ENCODE assay signal across 36 cellular contexts in genomic region chr2:129237966-129238725, GRCh38.
A peak's percentile ranks its signal among the peaks of the same experiment; 100 is the strongest.
DNase-seq lines count a peak whose midpoint lies in the region; ATAC-seq, FAIRE-seq and TF ChIP-seq lines count a peak whose summit lies in the region.
"Had no signal": no experiment of that assay in that cellular context is flagged by ENCODE, and none has a peak within 500 bp of the region (broad histone marks: within the 10 kb centered on the region; RNA-seq: fewer than 3 reads in every experiment).

No MANE protein-coding gene starts in this region.

- no peaks in the 10 kb centered on the region for H3K9me1 ChIP-seq in keratinocyte (ENCODE audit: control insufficient read depth, extremely low read depth, insufficient read depth, low read length)

- POLR2A ChIA-PET in BJ (lab: Charles Lee) (no interaction called here), RWPE1 (lab: Yijun Ruan, JAX; ENCODE audit: low non-redundant PET) (no interaction called here)

- no peaks in the 10 kb centered on the region for H3K9me3 ChIP-seq in keratinocyte (ENCODE audit: control insufficient read depth, low read depth, low read length)
- H3K9me3 ChIP-seq: A549, HAP-1, SJSA1, thyroid gland, vagina had no signal

- peak; percentile 37 for DNase-seq in BJ (ENCODE audit: low read depth)
- DNase-seq in RWPE1 (ENCODE audit: low spot score): peak; percentile 30
- DNase-seq in keratinocyte (ENCODE audit: low read depth, low spot score): peak; percentile 70
- no peak for DNase-seq in DMS79 (lab: John Stamatoyannopoulos, UW)
- no peak for DNase-seq in C1 segment of cervical spinal cord (lab: John Stamatoyannopoulos, UW)
- no peak for DNase-seq in NCI-H1417 (lab: John Stamatoyannopoulos, UW)
- no peak for DNase-seq in SKM-1 (lab: John Stamatoyannopoulos, UW; ENCODE audit: unreplicated experiment)
- DNase-seq: activated CD4-positive, alpha-beta T cell treated with anti-CD3 and anti-CD28 coated beads, Interleukin-2, amount 10 ng/mL, durations not matched to agents 24 days and 14 days; activated CD8-positive, alpha-beta memory T cell treated with anti-CD3 and anti-CD28 coated beads for 24 hours; activated effector memory CD4-positive, alpha-beta T cell treated with Interleukin-2 at 50 U/mL for 16 hours; amygdala; central memory CD4-positive, alpha-beta T cell; dermis blood vessel endothelial cell; DMS 273 treated with DMSO at 0.1 percent for 48 hours; EL; endodermal cell; glutamatergic neuron; left lung; NCI-H1092; NCI-H1694 treated with DMSO at 0.1 percent for 48 hours; NCI-H446; NCI-H748 treated with DMSO at 0.1 percent for 48 hours; right cardiac atrium; stimulated activated CD4-positive, alpha-beta T cell treated with anti-CD3 and anti-CD28 coated beads, Interleukin-1b, Interleukin-23, amount 100 ng/mL, for 48 hours; stimulated activated CD8-positive, alpha-beta memory T cell treated with anti-CD3 and anti-CD28 coated beads, Interleukin-4, amount 100 ng/mL, for 48 hours; stimulated activated naive CD8-positive, alpha-beta T cell treated with anti-CD3 and anti-CD28 coated beads, Interleukin-15, amount 100 ng/mL, for 72 hours; thyroid gland had no signal

- FAIRE-seq in keratinocyte (lab: Jason Lieb, UNC): peak; percentile 81
- FAIRE-seq: A549, GM12878, RCC 7860 had no signal

- ATAC-seq in esophagus mucosa: peak; percentile 27
- ATAC-seq: A549; activated naive CD4-positive, alpha-beta T cell treated with anti-CD3 and anti-CD28 coated beads, Interleukin-2, amount 50 U/mL, for 72 hours; GM12878; left lung; right cardiac atrium; stimulated activated naive CD8-positive, alpha-beta T cell treated with anti-CD3 and anti-CD28 coated beads, Interleukin-15, amount 100 ng/mL, for 72 hours; WTC11 had no signal

- dilution Hi-C loops in keratinocyte (cut with MboI; ENCODE audit: extremely low pct_ligation_motif_present, low sequenced_read_pairs): no loop called here

- H3K79me2 ChIP-seq in keratinocyte (ENCODE audit: control insufficient read depth, insufficient read depth, low read length): no peaks in the 10 kb centered on the region

- no peak overlapping the region for H3K4me3 ChIP-seq in BJ (ENCODE audit: low read depth, low read length)
- H3K4me3 ChIP-seq in keratinocyte (ENCODE audit: control insufficient read depth in 2 of 3, extremely low read depth in 1 of 3, insufficient read depth in 2 of 3, low read depth in 1 of 3, low read length in 3 of 3): no peak overlapping the region
- H3K4me3 ChIP-seq: A549, GM12878, HAP-1, left lung, SJSA1, thyroid gland, vagina had no signal

- TF ChIP-seq CTCF in BJ (IDR thresholded peaks at IDR 0.05; ENCODE audit: insufficient read depth, low read depth, low read length): no peak
- no peak for TF ChIP-seq CTCF in RWPE1 (conservative IDR thresholded peaks at IDR 0.05; ENCODE audit: low read depth)
- no peak for TF ChIP-seq CTCF in keratinocyte (optimal IDR thresholded peaks at IDR 0.05 in 1 of 3, IDR thresholded peaks at IDR 0.05 in 1 of 3, conservative IDR thresholded peaks at IDR 0.05 in 1 of 3; ENCODE audit: extremely low read depth in 1 of 3, insufficient read depth in 2 of 3, low read length in 3 of 3)

- H4K20me1 ChIP-seq in keratinocyte (ENCODE audit: control insufficient read depth, extremely low read depth, insufficient read depth, low read length): no peaks in the 10 kb centered on the region

- no peak overlapping the region for H3K4me2 ChIP-seq in keratinocyte (ENCODE audit: control insufficient read depth, extremely low read depth, insufficient read depth, low read depth, low read length)
- H3K4me2 ChIP-seq: A549 had no signal

- H3K27me3 ChIP-seq in BJ (ENCODE audit: control insufficient read depth, insufficient read depth, low read length): no peaks in the 10 kb centered on the region
- no peaks in the 10 kb centered on the region for H3K27me3 ChIP-seq in keratinocyte (ENCODE audit: control insufficient read depth, extremely low read depth, insufficient read depth, low read length)
- H3K27me3 ChIP-seq: left lung, SJSA1, thyroid gland, vagina had no signal

- CTCF ChIA-PET in BJ (lab: Yijun Ruan, JAX): no interaction called here
- CTCF ChIA-PET in RWPE1 (lab: Yijun Ruan, JAX): no interaction called here

- H3K36me3 ChIP-seq in BJ (ENCODE audit: control insufficient read depth, insufficient read depth, low read length) (no peaks in the 10 kb centered on the region), keratinocyte (ENCODE audit: control insufficient read depth in 2 of 2, extremely low read depth in 1 of 2, insufficient read depth in 2 of 2, low read length in 2 of 2) (no peaks in the 10 kb centered on the region)
- H3K36me3 ChIP-seq: HAP-1, left lung, SJSA1, thyroid gland, vagina had no signal

- H2AFZ ChIP-seq in keratinocyte (ENCODE audit: control insufficient read depth, low read length): no peak overlapping the region

- H3K27ac ChIP-seq in RWPE1 (no peak overlapping the region), keratinocyte (ENCODE audit: control insufficient read depth, insufficient read depth, low read length) (no peak overlapping the region)
- H3K27ac ChIP-seq: A549, left lung, SJSA1, thyroid gland, vagina had no signal

- peaks cover 17% of the 10 kb centered on the region for H3K4me1 ChIP-seq in keratinocyte (ENCODE audit: control insufficient read depth, extremely low read depth, insufficient read depth, low read length)
- H3K4me1 ChIP-seq: A549, HAP-1, left lung, SJSA1, thyroid gland, vagina had no signal

- no peak overlapping the region for H3K9ac ChIP-seq in keratinocyte (ENCODE audit: control insufficient read depth, extremely low read depth, insufficient read depth, low read length)

Comparison
In these comparisons a context has a peak if more than half of its experiments do, and no peak if none do; other contexts are left out.
1. DNase-seq: peak in BJ (single experiment), RWPE1 (single experiment) and keratinocyte (single experiment); none in DMS79 (single experiment), C1 segment of cervical spinal cord (0 of 14), NCI-H1417 (0 of 3) and SKM-1 (single experiment).